Comparison of ENCODE assay signal across 8 cellular contexts in genomic region chr2:213151437-213152064, GRCh38. TPM values are rescaled to one million over a fixed set of nuclear protein-coding genes. Genes with fewer than 3 reads are reported as not detected.
DNase-seq lines count a peak whose midpoint lies in the region; ATAC-seq, FAIRE-seq and TF ChIP-seq lines count a peak whose summit lies in the region.

Gene IKZF2, minus strand, starts transcription at chr2:213151612. Its CDS starts 2,983 bp downstream, at chr2:213148629.

- FAIRE-seq in GM19239 (lab: Jason Lieb, UNC): peak; percentile 92

- H3K27ac ChIP-seq in ectodermal cell (ENCODE audit: insufficient read depth, low read depth, low read length, poor library complexity, severe bottlenecking): peak within 1 kb of the TSS; percentile 84

- H3K4me1 ChIP-seq in ectodermal cell (ENCODE audit: control insufficient read depth, insufficient read depth, low read length): peaks cover 10% of the 10 kb centered on the region

- ATAC-seq in HG03439 (IDR thresholded peaks at IDR 0.05; ENCODE audit: unreplicated experiment): peak; percentile 71

- no peak for TF ChIP-seq CTCF in BJ (IDR thresholded peaks at IDR 0.05; ENCODE audit: insufficient read depth, low read depth, low read length)

- H3K4me3 ChIP-seq in BJ (ENCODE audit: low read depth, low read length): peak within 1 kb of the TSS; percentile 89
- peak within 1 kb of the TSS; percentile 79 for H3K4me3 ChIP-seq in ectodermal cell (ENCODE audit: insufficient read depth, low read depth, low read length)

- H3K36me3 ChIP-seq in BJ (ENCODE audit: control insufficient read depth, insufficient read depth, low read length): no peaks in the 10 kb centered on the region
- H3K36me3 ChIP-seq in ectodermal cell (ENCODE audit: control insufficient read depth, insufficient read depth, low read length): no peaks in the 10 kb centered on the region

- DNase-seq in BJ (ENCODE audit: low read depth) (peak; percentile 53), GM19239 (ENCODE audit: insufficient read length, low spot score) (peak; percentile 48), NCI-H524 (lab: John Stamatoyannopoulos, UW) (peak; percentile 73 to 88), lung microvascular endothelial cell (ENCODE audit: low read depth in 2 of 2) (peak; percentile 94 to 96)
- DNase-seq in activated CD4-positive, alpha-beta T cell treated with anti-CD3 and anti-CD28 coated beads, Interleukin-2, amount 50 U/mL, for 48 hours: peak; percentile 55 to 58
- peak; percentile 13 to 58 (median 36) for DNase-seq in stimulated activated CD4-positive, alpha-beta T cell treated with anti-CD3 and anti-CD28 coated beads, TNF-alpha, amount 100 ng/mL, for 24 hours (ENCODE audit: low read depth in 3 of 3)

- 0 to 1% methylated on average over 86 of the region's 87 CpGs for WGBS in ectodermal cell, 2 experiments

- CTCF ChIA-PET in BJ (lab: Yijun Ruan, JAX): interaction anchor here (0.6 to 7.7 kb wide), 5 partner anchors 138 to 465 kb away, joined by 3 to 69 read pairs (median 5); no protein-coding TSS in a partner anchor

- H3K27me3 ChIP-seq in BJ (ENCODE audit: control insufficient read depth, insufficient read depth, low read length) (no peaks in the 10 kb centered on the region), ectodermal cell (ENCODE audit: control insufficient read depth, insufficient read depth, low read length, poor library complexity, severe bottlenecking) (no peaks in the 10 kb centered on the region)

- POLR2A ChIA-PET in BJ (lab: Charles Lee): no interaction called here

- no peaks in the 10 kb centered on the region for H3K9me3 ChIP-seq in ectodermal cell (ENCODE audit: control insufficient read depth, low read length)

RNA-seq across cellular contexts. Expression of gene IKZF2, which starts in this region (rescaled TPM):
- polyA plus RNA-seq in BJ (2011; rRNA removed): 2.4 and 2.9 TPM in 2 replicates
- polyA minus RNA-seq in BJ (2011; rRNA and poly(A)+ RNA removed): 8.4 and 14.4 TPM in 2 replicates
- 14.2 TPM for polyA plus RNA-seq in ectodermal cell (2013, experiment 1 of 4)
- polyA plus RNA-seq in ectodermal cell (2013, experiment 2 of 4): 12.7 TPM
- 10.2 TPM for polyA plus RNA-seq in ectodermal cell (2013, experiment 3 of 4)
- 11.4 TPM for polyA plus RNA-seq in ectodermal cell (2013, experiment 4 of 4)
- 0.65 and 1.4 TPM in 2 replicates for total RNA-seq in lung microvascular endothelial cell

Comparison
In these comparisons a context has a peak if more than half of its experiments do, and no peak if none do; other contexts are left out.
1. Peak in every context shown above with its lines: DNase-seq, ATAC-seq, H3K4me3 ChIP-seq and H3K27ac ChIP-seq.
2. DNase-seq: peak in every context shown above with its lines; median percentile 95 in lung microvascular endothelial cell; 80 in NCI-H524; 56 in activated CD4-positive, alpha-beta T cell treated with anti-CD3 and anti-CD28 coated beads, Interleukin-2, amount 50 U/mL, for 48 hours; 53 in BJ; 48 in GM19239; 36 in stimulated activated CD4-positive, alpha-beta T cell treated with anti-CD3 and anti-CD28 coated beads, TNF-alpha, amount 100 ng/mL, for 24 hours.